8 cellular contexts compared by ENCODE assay signal in genomic region chr2:26144953-26145680, GRCh38. TPM values are rescaled to one million over a fixed set of nuclear protein-coding genes. Genes with fewer than 3 reads are reported as not detected.
DNase-seq lines count a peak whose midpoint lies in the region; ATAC-seq and TF ChIP-seq lines count a peak whose summit lies in the region.

No MANE protein-coding gene starts in this region.

- no peaks in the 10 kb centered on the region for H3K4me1 ChIP-seq in endodermal cell (ENCODE audit: control insufficient read depth, insufficient read depth, low read length)

- DNase-seq in AG09319 (ENCODE audit: extremely low read depth, low read depth) = peak; percentile 22
- peak; percentile 78 for DNase-seq in GM20000 (ENCODE audit: low spot score)
- peak; percentile 47 for DNase-seq in NCI-H69 (lab: John Stamatoyannopoulos, UW)
- peak; percentile 8 to 28 for DNase-seq in activated CD8-positive, alpha-beta memory T cell treated with anti-CD3 and anti-CD28 coated beads for 1 hour (ENCODE audit: extremely low read depth in 1 of 2, low read depth in 1 of 2)
- peak; percentile 90 for DNase-seq in endodermal cell
- DNase-seq in middle frontal gyrus (ENCODE audit: extremely low spot score, low spot score) = peak; percentile 50
- peak; percentile 29 to 52 for DNase-seq in stimulated activated CD8-positive, alpha-beta memory T cell treated with anti-CD3 and anti-CD28 coated beads, Interleukin-2, amount 100 ng/mL, for 48 hours (ENCODE audit: low read depth in 2 of 2)

- no peak overlapping the region for H3K27ac Mint-ChIP-seq in endodermal cell

- no peak overlapping the region for H3K4me3 Mint-ChIP-seq in endodermal cell

- no peak overlapping the region for H3K9ac ChIP-seq in endodermal cell (ENCODE audit: extremely low read depth, low read length, poor library complexity, severe bottlenecking)

- no peaks in the 10 kb centered on the region for H3K9me3 Mint-ChIP-seq in endodermal cell

- H3K27me3 ChIP-seq in endodermal cell (ENCODE audit: control insufficient read depth, insufficient read depth, low read length, poor library complexity, severe bottlenecking) = no peaks in the 10 kb centered on the region

- no peak overlapping the region for H3K27ac ChIP-seq in endodermal cell (ENCODE audit: low read depth, low read length)

- no peak overlapping the region for H3K4me3 ChIP-seq in endodermal cell (ENCODE audit: low read length)

- no peak for ATAC-seq in GM21515 (IDR thresholded peaks at IDR 0.05; ENCODE audit: unreplicated experiment)

- H3K27me3 Mint-ChIP-seq in endodermal cell (ENCODE audit: insufficient read depth) = peaks cover under 1% of the 10 kb centered on the region

- peak; percentile 76 for TF ChIP-seq CTCF in AG09319 (IDR thresholded peaks at IDR 0.05; ENCODE audit: low read depth, low read length)
- TF ChIP-seq CTCF in GM20000 (IDR thresholded peaks at IDR 0.05; ENCODE audit: extremely low read depth, missing control alignments) = peak; percentile 69
- peak; percentile 88 for TF ChIP-seq CTCF in endodermal cell (conservative IDR thresholded peaks at IDR 0.05)

- H3K36me3 ChIP-seq in endodermal cell (ENCODE audit: control insufficient read depth, insufficient read depth, low read length) = no peaks in the 10 kb centered on the region

- 36 to 41% methylated on average over 9 to 10 of the region's 11 CpGs for WGBS in endodermal cell (ENCODE audit: insufficient coverage in 1 of 2, insufficient read length in 1 of 2), 2 experiments

- H3K4me1 Mint-ChIP-seq in endodermal cell = peaks cover 6% of the 10 kb centered on the region

- no peaks in the 10 kb centered on the region for H3K36me3 Mint-ChIP-seq in endodermal cell (ENCODE audit: low read depth)

- H3K9me3 ChIP-seq in endodermal cell (ENCODE audit: control insufficient read depth, low read length) = no peaks in the 10 kb centered on the region

RNA-seq across cellular contexts. Expression of gene GAREM2, which starts 27.8 kb away (rescaled TPM):
- total RNA-seq in endodermal cell = 1 to 10 TPM; 6.0 to 8.1 TPM
- 31.1 TPM for polyA plus RNA-seq in endodermal cell (2013, experiment 1 of 2)
- polyA plus RNA-seq in endodermal cell (2013, experiment 2 of 2) = 25.1 TPM

Comparison
In these comparisons a context has a peak if more than half of its experiments do, and no peak if none do; other contexts are left out.
1. DNase-seq: peak in every context shown above with its lines; median percentile 90 in endodermal cell; 78 in GM20000; 50 in middle frontal gyrus; 47 in NCI-H69; 40 in stimulated activated CD8-positive, alpha-beta memory T cell treated with anti-CD3 and anti-CD28 coated beads, Interleukin-2, amount 100 ng/mL, for 48 hours; 22 in AG09319; 18 in activated CD8-positive, alpha-beta memory T cell treated with anti-CD3 and anti-CD28 coated beads for 1 hour.